In genomic region chr3:160399347-160400047, GRCh38 we compare ENCODE assay signal across 1 cellular context.
A peak's percentile ranks its signal among the peaks of the same experiment; 100 is the strongest.
TF ChIP-seq lines count a peak whose summit lies in the region.

TSS of gene SMC4 (plus strand) at chr3:160399650. CDS start at chr3:160400827, 1,177 bp downstream.

TF ChIP-seq in K562, 482 proteins besides CTCF, POLR2A, EP300 and RAD21 (continued from another document):
- TF ChIP-seq ZNF592 (IDR thresholded peaks at IDR 0.05) (no peak), GTF2B (IDR thresholded peaks at IDR 0.05; ENCODE audit: extremely low read depth, insufficient read length) (no peak), ZNF133 (CRISPR knock-in tag; IDR thresholded peaks at IDR 0.05) (no peak), VEZF1 (CRISPR knock-in tag; IDR thresholded peaks at IDR 0.05) (peak; percentile 82), L3MBTL2 (IDR thresholded peaks at IDR 0.05) (no peak), PRMT5 (CRISPR knock-in tag; IDR thresholded peaks at IDR 0.05) (no peak), PTRF (tag; IDR thresholded peaks at IDR 0.05) (no peak), SNAPC5 (CRISPR knock-in tag; IDR thresholded peaks at IDR 0.05) (no peak), NFE2 (IDR thresholded peaks at IDR 0.05; ENCODE audit: low read depth) (no peak), SMAD3 (CRISPR knock-in tag; conservative IDR thresholded peaks at IDR 0.05) (no peak), PREB (CRISPR knock-in tag; IDR thresholded peaks at IDR 0.05) (no peak), KLF6 (CRISPR knock-in tag; IDR thresholded peaks at IDR 0.05; ENCODE audit: borderline replicate concordance) (no peak), SETDB1 (IDR thresholded peaks at IDR 0.05; ENCODE audit: low read length) (no peak), SP1 (CRISPR knock-in tag; IDR thresholded peaks at IDR 0.05) (peak; percentile 82), SREBF1 (IDR thresholded peaks at IDR 0.05; ENCODE audit: borderline replicate concordance, low read depth, low read length) (no peak), ATF4 (CRISPR knock-in tag; IDR thresholded peaks at IDR 0.05) (no peak), ZNF77 (CRISPR knock-in tag; IDR thresholded peaks at IDR 0.05) (no peak), SMAD2 (IDR thresholded peaks at IDR 0.05; ENCODE audit: low read depth, low read length) (no peak), ETS2 (tag; IDR thresholded peaks at IDR 0.05; ENCODE audit: borderline replicate concordance, poor library complexity, severe bottlenecking) (no peak), NELFE (IDR thresholded peaks at IDR 0.05; ENCODE audit: insufficient read depth, insufficient read length) (no peak), ZZZ3 (IDR thresholded peaks at IDR 0.05) (no peak), MAX (CRISPR knock-in tag; IDR thresholded peaks at IDR 0.05) (no peak), NFE2L1 (tag; IDR thresholded peaks at IDR 0.05; ENCODE audit: borderline replicate concordance, low read depth) (no peak), RHOXF2B (CRISPR knock-in tag; conservative IDR thresholded peaks at IDR 0.05) (no peak), RBM17 (IDR thresholded peaks at IDR 0.05; ENCODE audit: borderline replicate concordance, low read depth, low read length) (no peak), NCOA6 (IDR thresholded peaks at IDR 0.05) (no peak), ZNF324 (CRISPR knock-in tag; IDR thresholded peaks at IDR 0.05) (no peak), ATF2 (CRISPR knock-in tag; IDR thresholded peaks at IDR 0.05) (no peak), KLF16 (IDR thresholded peaks at IDR 0.05) (no peak), SIRT6 (IDR thresholded peaks at IDR 0.05; ENCODE audit: low read depth, low read length) (no peak), MCM3 (IDR thresholded peaks at IDR 0.05) (no peak), MTA2 (IDR thresholded peaks at IDR 0.05; ENCODE audit: low read depth) (no peak), ZFX (CRISPR knock-in tag; IDR thresholded peaks at IDR 0.05) (peak; percentile 87), LARP7 (IDR thresholded peaks at IDR 0.05) (0 out of 2 replicates have a peak, but pooled peaks have one; percentile 39), MAFK (IDR thresholded peaks at IDR 0.05; ENCODE audit: low read length) (no peak), NCOA1 (IDR thresholded peaks at IDR 0.05; ENCODE audit: low read depth) (peak; percentile 34; the same call in 1 of the 2 replicates), XRCC4 (IDR thresholded peaks at IDR 0.05; ENCODE audit: extremely low read depth, insufficient read depth, insufficient read length) (no peak), JUNB (CRISPR knock-in tag; conservative IDR thresholded peaks at IDR 0.05) (no peak), KHSRP (IDR thresholded peaks at IDR 0.05) (no peak), ZMIZ1 (IDR thresholded peaks at IDR 0.05; ENCODE audit: low read depth in 2 of 2, low read length in 2 of 2) (0 out of 4 replicates have a peak, but pooled peaks of 1 of the 2 experiments have one; percentile 35), TCF7 (IDR thresholded peaks at IDR 0.05; ENCODE audit: borderline replicate concordance) (0 out of 2 replicates have a peak, but pooled peaks have one; percentile 15), HDAC3 (IDR thresholded peaks at IDR 0.05; ENCODE audit: borderline replicate concordance, partially characterized antibody) (peak; percentile 57)
TF ChIP-seq in K562: peak in this region for 115.
